31 cellular contexts compared by ENCODE assay signal in genomic region chr11:73734996-73735395, GRCh38. TPM values are rescaled to one million over a fixed set of nuclear protein-coding genes. Genes with fewer than 3 reads are reported as not detected.
DNase-seq lines count a peak whose midpoint lies in the region; ATAC-seq, FAIRE-seq and TF ChIP-seq lines count a peak whose summit lies in the region.
"Had no signal": no experiment of that assay in that cellular context is flagged by ENCODE, and none has a peak within 500 bp of the region (broad histone marks: within the 10 kb centered on the region; RNA-seq: fewer than 3 reads in every experiment).

No MANE protein-coding gene starts in this region.

- no peaks in the 10 kb centered on the region for H3K27me3 ChIP-seq in astrocyte (ENCODE audit: insufficient read depth, low read length)
- H3K27me3 ChIP-seq in GM23338 (ENCODE audit: insufficient read depth): no peaks in the 10 kb centered on the region
- H3K27me3 ChIP-seq: sigmoid colon, stomach, tibial nerve had no signal

- peaks cover 21% of the 10 kb centered on the region for H3K36me3 Mint-ChIP-seq in astrocyte (ENCODE audit: low read depth, unreplicated experiment)
- H3K36me3 Mint-ChIP-seq in GM23338 (ENCODE audit: low read depth): peaks cover 35% of the 10 kb centered on the region
- H3K36me3 Mint-ChIP-seq in activated CD4-positive, alpha-beta memory T cell treated with anti-CD3 and anti-CD28 coated beads for 36 hours: peaks cover 5% of the 10 kb centered on the region

- peak overlapping the region; percentile 4 for H3K4me3 Mint-ChIP-seq in astrocyte (ENCODE audit: unreplicated experiment)
- H3K4me3 Mint-ChIP-seq in GM23338: no peak overlapping the region
- H3K4me3 Mint-ChIP-seq in activated CD4-positive, alpha-beta memory T cell treated with anti-CD3 and anti-CD28 coated beads for 36 hours: no peak overlapping the region
- H3K4me3 Mint-ChIP-seq: activated T-cell treated with anti-CD3 and anti-CD28 coated beads, Interleukin-2, amount 50 U/mL, for 24 hours; B cell; neural crest cell; T-helper 2 cell treated with Interferon-gamma antibody and Interleukin-4, amounts not matched to agents 5 μg/mL and 100 μg/mL, for 36 hours had no signal

- H3K79me2 ChIP-seq in astrocyte (ENCODE audit: insufficient read depth, low read length) (peaks cover 96% of the 10 kb centered on the region), GM23338 (replicated peaks; ENCODE audit: insufficient read depth) (peaks cover 79% of the 10 kb centered on the region)

- TF ChIP-seq CTCF in astrocyte (IDR thresholded peaks at IDR 0.05; ENCODE audit: insufficient read depth, low read depth, low read length) (no peak), GM23338 (conservative IDR thresholded peaks at IDR 0.05; ENCODE audit: low read depth in 2 of 2) (no peak)

- peaks cover 14% of the 10 kb centered on the region for H3K4me1 Mint-ChIP-seq in astrocyte (ENCODE audit: low read depth, unreplicated experiment)
- H3K4me1 Mint-ChIP-seq in GM23338: no peaks in the 10 kb centered on the region
- H3K4me1 Mint-ChIP-seq in activated CD4-positive, alpha-beta memory T cell treated with anti-CD3 and anti-CD28 coated beads for 36 hours (ENCODE audit: low read depth): peaks cover 25% of the 10 kb centered on the region

- peak; percentile 55 for DNase-seq in EH (ENCODE audit: low read depth)
- DNase-seq in astrocyte (ENCODE audit: low read depth): peak; percentile 52
- DNase-seq in fibroblast of peridontal ligament (ENCODE audit: extremely low read depth): peak; percentile 14
- DNase-seq in renal cortical epithelial cell (ENCODE audit: low read depth): peak; percentile 41
- DNase-seq in GM23338 (ENCODE audit: low spot score): no peak
- DNase-seq in activated CD4-positive, alpha-beta memory T cell treated with anti-CD3 and anti-CD28 coated beads for 36 hours: no peak
- no peak for DNase-seq in Right ventricle myocardium superior
- DNase-seq in NK-92 treated with Interleukin-12 subunit alpha and Interleukin-12 subunit beta, amount 100 ng/mL, for 24 hours (lab: John Stamatoyannopoulos, UW): no peak
- DNase-seq: activated CD4-positive, alpha-beta T cell treated with anti-CD3 and anti-CD28 coated beads for 4 hours; activated naive CD4-positive, alpha-beta T cell treated with Interleukin-2 at 50 U/mL for 16 hours; activated T-cell treated with anti-CD3 and anti-CD28 coated beads, Interleukin-2, amount 50 U/mL, for 24 hours; amniotic stem cell; cerebellar nuclear complex; DMS53; erythroblast; GF-D8; islet precursor cell; mucosa of descending colon; NCI-H1105; NCI-H2029; NCI-H774; posterior cingulate gyrus; sigmoid colon; stomach had no signal

- ATAC-seq in GM23338: no peak
- ATAC-seq in Right ventricle myocardium superior (ENCODE audit: poor library complexity): no peak
- ATAC-seq: mucosa of descending colon had no signal

- H3K27me3 Mint-ChIP-seq in astrocyte (ENCODE audit: low read depth, unreplicated experiment) (no peaks in the 10 kb centered on the region), GM23338 (ENCODE audit: insufficient read depth, low read depth, poor library complexity) (peaks cover 3% of the 10 kb centered on the region)
- no peaks in the 10 kb centered on the region for H3K27me3 Mint-ChIP-seq in activated CD4-positive, alpha-beta memory T cell treated with anti-CD3 and anti-CD28 coated beads for 36 hours
- H3K27me3 Mint-ChIP-seq: activated T-cell treated with anti-CD3 and anti-CD28 coated beads, Interleukin-2, amount 50 U/mL, for 24 hours; B cell had no signal

- H2AFZ ChIP-seq in astrocyte (ENCODE audit: low read depth, low read length) (no peak overlapping the region), GM23338 (no peak overlapping the region)

- FAIRE-seq in astrocyte (lab: Jason Lieb, UNC): no peak
- FAIRE-seq: H54 had no signal

- H4K20me1 ChIP-seq in astrocyte (ENCODE audit: insufficient read depth, low read length) (peaks cover 78% of the 10 kb centered on the region), GM23338 (replicated peaks; ENCODE audit: insufficient read depth) (peaks cover 21% of the 10 kb centered on the region; the same call in 1 of the 2 replicates)

- POLR2A ChIA-PET in activated CD4-positive, alpha-beta memory T cell treated with anti-CD3 and anti-CD28 coated beads for 36 hours (lab: Charles Lee): no interaction called here

- H3K9me3 ChIP-seq in astrocyte (ENCODE audit: insufficient read depth, low read depth, low read length): no peaks in the 10 kb centered on the region
- H3K9me3 ChIP-seq: mucosa of descending colon, sigmoid colon, stomach, tibial nerve had no signal

- no peaks in the 10 kb centered on the region for H3K36me3 ChIP-seq in astrocyte (ENCODE audit: insufficient read depth, low read length)
- no peaks in the 10 kb centered on the region for H3K36me3 ChIP-seq in GM23338 (ENCODE audit: insufficient read depth)

- H3F3A ChIP-seq in GM23338 (replicated peaks; ENCODE audit: low read depth): no peaks in the 10 kb centered on the region

- H3K9me3 Mint-ChIP-seq in astrocyte (ENCODE audit: unreplicated experiment): peaks cover 4% of the 10 kb centered on the region
- peaks cover 17% of the 10 kb centered on the region for H3K9me3 Mint-ChIP-seq in GM23338
- no peaks in the 10 kb centered on the region for H3K9me3 Mint-ChIP-seq in activated CD4-positive, alpha-beta memory T cell treated with anti-CD3 and anti-CD28 coated beads for 36 hours
- H3K9me3 Mint-ChIP-seq: activated T-cell treated with anti-CD3 and anti-CD28 coated beads, Interleukin-2, amount 50 U/mL, for 24 hours; T-helper 2 cell treated with Interferon-gamma antibody and Interleukin-4, amounts not matched to agents 5 μg/mL and 100 μg/mL, for 36 hours had no signal

- intact Hi-C loops in activated CD4-positive, alpha-beta memory T cell treated with anti-CD3 and anti-CD28 coated beads for 36 hours (cut with micrococcal nuclease): no loop called here
- intact Hi-C loops in Right ventricle myocardium superior (cut with DNase I): no loop called here

- H3K4me2 ChIP-seq in astrocyte (ENCODE audit: low read length) (peak overlapping the region; percentile 16), GM23338 (no peak overlapping the region)

- H3K27ac ChIP-seq in astrocyte (ENCODE audit: low read depth, low read length) (peak overlapping the region; percentile 43), GM23338 (ENCODE audit: low read depth) (no peak overlapping the region)
- H3K27ac ChIP-seq: HL-60, RWPE1, sigmoid colon, stomach, tibial nerve had no signal

- H3K9ac ChIP-seq in astrocyte (ENCODE audit: low read length): peak overlapping the region; percentile 37

- H3K27ac Mint-ChIP-seq in astrocyte (ENCODE audit: unreplicated experiment) (peak overlapping the region; percentile 87), GM23338 (no peak overlapping the region)
- H3K27ac Mint-ChIP-seq in activated CD4-positive, alpha-beta memory T cell treated with anti-CD3 and anti-CD28 coated beads for 36 hours: no peak overlapping the region
- H3K27ac Mint-ChIP-seq: activated T-cell treated with anti-CD3 and anti-CD28 coated beads, Interleukin-2, amount 50 U/mL, for 24 hours; B cell; T-helper 2 cell treated with Interferon-gamma antibody and Interleukin-4, amounts not matched to agents 5 μg/mL and 100 μg/mL, for 36 hours had no signal

- no peaks in the 10 kb centered on the region; the same call in 1 of the 2 replicates for H3K9me2 ChIP-seq in GM23338 (ENCODE audit: insufficient read depth)

- H3K4me1 ChIP-seq in astrocyte (ENCODE audit: insufficient read depth, low read length): peaks cover 7% of the 10 kb centered on the region
- no peaks in the 10 kb centered on the region for H3K4me1 ChIP-seq in GM23338 (ENCODE audit: insufficient read depth)

- H3K4me3 ChIP-seq in astrocyte (ENCODE audit: insufficient read depth, low read depth, low read length) (no peak overlapping the region), GM23338 (no peak overlapping the region)
- H3K4me3 ChIP-seq: mucosa of descending colon, sigmoid colon, stomach, tibial nerve had no signal

- CTCF ChIA-PET in activated CD4-positive, alpha-beta memory T cell treated with anti-CD3 and anti-CD28 coated beads for 36 hours (lab: Charles Lee): no interaction called here

TF ChIP-seq in GM23338, 12 proteins besides CTCF, POLR2A, EP300 and RAD21 (continues in another document):
- no peak for TF ChIP-seq JUNB (IDR thresholded peaks at IDR 0.05; ENCODE audit: unreplicated experiment)
- no peak for TF ChIP-seq STAT1 (IDR thresholded peaks at IDR 0.05; ENCODE audit: unreplicated experiment)
- no peak for TF ChIP-seq ZNF331 (CRISPR knock-in tag; IDR thresholded peaks at IDR 0.05; ENCODE audit: low read depth)
- TF ChIP-seq ETS1 (IDR thresholded peaks at IDR 0.05): no peak

RNA-seq across cellular contexts. Expression of gene RAB6A, which starts 25.9 kb away (rescaled TPM):
- total RNA-seq in astrocyte (185 and 200 TPM in 2 replicates), renal cortical epithelial cell (212 and 254 TPM in 2 replicates), Right ventricle myocardium superior (97.8 TPM)
- 107 and 127 TPM in 2 replicates for total RNA-seq in GM23338 (2014; rRNA removed; shearing (Covaris generic))
- polyA plus RNA-seq in GM23338 (2016; fragmentation: Nextera tagmentation; extraction: Ambion mirVana): 42.3 and 61.1 TPM in 2 replicates
- total RNA-seq in activated CD4-positive, alpha-beta memory T cell treated with anti-CD3 and anti-CD28 coated beads for 36 hours: 10 to 100 TPM; 66.0 to 71.0 TPM

RNA-seq across cellular contexts. Expression of gene MRPL48, which starts 52.7 kb away (rescaled TPM):
- total RNA-seq in astrocyte (23.8 and 24.6 TPM in 2 replicates), renal cortical epithelial cell (17.7 and 22.1 TPM in 2 replicates), Right ventricle myocardium superior (45.4 TPM)
- total RNA-seq in GM23338 (2014; rRNA removed; shearing (Covaris generic)): 24.1 and 54.1 TPM in 2 replicates
- 101 and 103 TPM in 2 replicates for polyA plus RNA-seq in GM23338 (2016; fragmentation: Nextera tagmentation; extraction: Ambion mirVana)
- total RNA-seq in activated CD4-positive, alpha-beta memory T cell treated with anti-CD3 and anti-CD28 coated beads for 36 hours: 10 to 100 TPM; 43.4 to 45.7 TPM

Comparison
In these comparisons a context has a peak if more than half of its experiments do, and no peak if none do; other contexts are left out.
1. DNase-seq: peak in EH (single experiment), astrocyte (single experiment), fibroblast of peridontal ligament (single experiment) and renal cortical epithelial cell (single experiment); none in GM23338 (single experiment), activated CD4-positive, alpha-beta memory T cell treated with anti-CD3 and anti-CD28 coated beads for 36 hours (single experiment), Right ventricle myocardium superior (single experiment) and NK-92 treated with Interleukin-12 subunit alpha and Interleukin-12 subunit beta, amount 100 ng/mL, for 24 hours (single experiment).